ENCODE assay signal across 18 cellular contexts in genomic region chr3:130425484-130425883, GRCh38.
A peak's percentile ranks its signal among the peaks of the same experiment; 100 is the strongest.
DNase-seq lines count a peak whose midpoint lies in the region; ATAC-seq and TF ChIP-seq lines count a peak whose summit lies in the region.
"Had no signal": no experiment of that assay in that cellular context is flagged by ENCODE, and none has a peak within 500 bp of the region (broad histone marks: within the 10 kb centered on the region; RNA-seq: fewer than 3 reads in every experiment).

No MANE protein-coding gene starts in this region.

- no peak for ATAC-seq in HG02840 (IDR thresholded peaks at IDR 0.05; ENCODE audit: low FRiP score, unreplicated experiment)
- no peak for ATAC-seq in activated CD4-positive, alpha-beta T cell treated with anti-CD3 and anti-CD28 coated beads for 36 hours

- H3K9ac ChIP-seq in SK-N-MC (ENCODE audit: insufficient read length) = no peak overlapping the region
- H3K9ac ChIP-seq: BLaER1 had no signal

- CTCF ChIA-PET in activated CD4-positive, alpha-beta T cell treated with anti-CD3 and anti-CD28 coated beads for 36 hours (lab: Charles Lee) = no interaction called here

- H3K36me3 ChIP-seq in SK-N-MC (ENCODE audit: insufficient read depth, low read length) = no peaks in the 10 kb centered on the region
- H3K36me3 ChIP-seq: BLaER1, SJSA1 had no signal

- no peak overlapping the region for H3K27ac ChIP-seq in SK-N-MC
- H3K27ac ChIP-seq: BLaER1, SJSA1 had no signal

- H3K4me3 ChIP-seq in AG10803 (ENCODE audit: low read length) (no peak overlapping the region), SK-N-MC (no peak overlapping the region)
- H3K4me3 ChIP-seq: BLaER1, SJSA1 had no signal

- H3K36me3 Mint-ChIP-seq in activated CD4-positive, alpha-beta T cell treated with anti-CD3 and anti-CD28 coated beads for 36 hours (ENCODE audit: low read depth) = no peaks in the 10 kb centered on the region
- H3K36me3 Mint-ChIP-seq: CD8-positive, alpha-beta memory T cell; IgD-negative memory B cell had no signal

- DNase-seq in AG10803 (ENCODE audit: low read depth) (peak; percentile 0), GM04504 (ENCODE audit: low read depth) (peak; percentile 8), SK-N-MC (ENCODE audit: low read depth, low spot score) (peak; percentile 24), kidney glomerular epithelial cell (lab: John Stamatoyannopoulos, UW) (peak; percentile 80), NCI-H524 (lab: John Stamatoyannopoulos, UW) (no peak)
- DNase-seq in activated CD4-positive, alpha-beta T cell treated with anti-CD3 and anti-CD28 coated beads for 36 hours = no peak
- DNase-seq: CD8-positive, alpha-beta memory T cell; H7; Kasumi-1; NCI-H1105 treated with DMSO at 0.1 percent for 48 hours; NCI-H1694 treated with DMSO at 0.1 percent for 48 hours; NCI-H2171; NCI-H82; SW 1271 had no signal

- H3K9me3 ChIP-seq in SK-N-MC (ENCODE audit: low read depth, low read length) = no peaks in the 10 kb centered on the region
- H3K9me3 ChIP-seq: BLaER1, SJSA1 had no signal

- H3K27ac Mint-ChIP-seq in activated CD4-positive, alpha-beta T cell treated with anti-CD3 and anti-CD28 coated beads for 36 hours = no peak overlapping the region
- H3K27ac Mint-ChIP-seq: CD8-positive, alpha-beta memory T cell; IgD-negative memory B cell had no signal

- peaks cover 18% of the 10 kb centered on the region for H3K27me3 Mint-ChIP-seq in activated CD4-positive, alpha-beta T cell treated with anti-CD3 and anti-CD28 coated beads for 36 hours
- H3K27me3 Mint-ChIP-seq: IgD-negative memory B cell had no signal

- H3K9me3 Mint-ChIP-seq in activated CD4-positive, alpha-beta T cell treated with anti-CD3 and anti-CD28 coated beads for 36 hours (ENCODE audit: low read depth) = no peaks in the 10 kb centered on the region
- H3K9me3 Mint-ChIP-seq: CD8-positive, alpha-beta memory T cell; IgD-negative memory B cell had no signal

- no peaks in the 10 kb centered on the region for H3K4me1 Mint-ChIP-seq in activated CD4-positive, alpha-beta T cell treated with anti-CD3 and anti-CD28 coated beads for 36 hours
- H3K4me1 Mint-ChIP-seq: CD8-positive, alpha-beta memory T cell; IgD-negative memory B cell had no signal

- intact Hi-C loops in activated CD4-positive, alpha-beta T cell treated with anti-CD3 and anti-CD28 coated beads for 36 hours (cut with DNase I, micrococcal nuclease) = no loop called here

- TF ChIP-seq CTCF in AG10803 (conservative IDR thresholded peaks at IDR 0.05; ENCODE audit: low read length) = no peak

- H3K4me3 Mint-ChIP-seq in activated CD4-positive, alpha-beta T cell treated with anti-CD3 and anti-CD28 coated beads for 36 hours = no peak overlapping the region
- H3K4me3 Mint-ChIP-seq: CD8-positive, alpha-beta memory T cell; IgD-negative memory B cell had no signal

- POLR2A ChIA-PET in activated CD4-positive, alpha-beta T cell treated with anti-CD3 and anti-CD28 coated beads for 36 hours (lab: Charles Lee) = no interaction called here

Comparison
In these comparisons a context has a peak if more than half of its experiments do, and no peak if none do; other contexts are left out.
1. DNase-seq: peak in AG10803 (single experiment), GM04504 (single experiment), SK-N-MC (single experiment) and kidney glomerular epithelial cell (single experiment); none in NCI-H524 (0 of 2) and activated CD4-positive, alpha-beta T cell treated with anti-CD3 and anti-CD28 coated beads for 36 hours (single experiment).